8 cellular contexts compared by ENCODE assay signal in genomic region chr9:97412628-97413382, GRCh38. TPM values are rescaled to one million over a fixed set of nuclear protein-coding genes. Genes with fewer than 3 reads are reported as not detected.
A peak's percentile ranks its signal among the peaks of the same experiment; 100 is the strongest.
DNase-seq lines count a peak whose midpoint lies in the region; ATAC-seq and TF ChIP-seq lines count a peak whose summit lies in the region.

No MANE protein-coding gene starts in this region.

- H2BK5ac ChIP-seq in mesenchymal stem cell (ENCODE audit: low read depth, low read length, poor library complexity, severe bottlenecking), result no peak overlapping the region

- peak; percentile 32 for DNase-seq in NCI-H146 (lab: John Stamatoyannopoulos, UW)
- no peak for DNase-seq in NCI-H146 treated with DMSO at 0.1 percent for 48 hours (lab: John Stamatoyannopoulos, UW; ENCODE audit: unreplicated experiment)
- peak; percentile 24 for DNase-seq in PC-3
- peak; percentile 33 for DNase-seq in mesenchymal stem cell
- no peak for DNase-seq in islet precursor cell

- no peak overlapping the region for H3K4ac ChIP-seq in mesenchymal stem cell (ENCODE audit: low read depth in 1 of 2, low read length in 2 of 2)

- H3K14ac ChIP-seq in mesenchymal stem cell (ENCODE audit: low read length in 2 of 2), result peak overlapping the region in 1 of 2 experiments; percentile 2

- no peak overlapping the region for H2BK120ac ChIP-seq in mesenchymal stem cell (ENCODE audit: low read depth, low read length)

- H3F3A ChIP-seq in PC-3 (ENCODE audit: low read length, unreplicated experiment), result no peaks in the 10 kb centered on the region

- H3K27ac ChIP-seq in PC-3 (ENCODE audit: low read length) (no peak overlapping the region), ectodermal cell (ENCODE audit: insufficient read depth, low read depth, low read length, poor library complexity, severe bottlenecking) (no peak overlapping the region), mesenchymal stem cell (ENCODE audit: low read length, poor library complexity, severe bottlenecking) (no peak overlapping the region), urinary bladder (ENCODE audit: low read depth) (peak overlapping the region; percentile 90)

- peak overlapping the region; percentile 78 to 94 for H3K18ac ChIP-seq in mesenchymal stem cell (ENCODE audit: low read depth in 1 of 2, low read length in 2 of 2)

- H3K4me2 ChIP-seq in PC-3 (ENCODE audit: low read length), result peak overlapping the region; percentile 88
- H3K4me2 ChIP-seq in mesenchymal stem cell (ENCODE audit: low read length, poor library complexity, severe bottlenecking), result peak overlapping the region; percentile 78

- H3K79me2 ChIP-seq in PC-3 (ENCODE audit: low read length), result no peaks in the 10 kb centered on the region

- CTCF ChIA-PET in PC-3 (lab: Charles Lee), result interaction anchor here (0.6 to 0.8 kb wide), 3 partner anchors 14 to 261 kb away, joined by 3 read pairs; partner anchors contain the start of genes NCBP1 and TSTD2

- H3K27me3 ChIP-seq in PC-3 (ENCODE audit: low read length) (no peaks in the 10 kb centered on the region), ectodermal cell (ENCODE audit: control insufficient read depth, insufficient read depth, low read length, poor library complexity, severe bottlenecking) (peaks cover 48% of the 10 kb centered on the region), mesenchymal stem cell (ENCODE audit: control insufficient read depth in 1 of 2, insufficient read depth in 1 of 2, low read length in 2 of 2) (peaks cover 16 to 26% of the 10 kb centered on the region in 2 experiments)

- intact Hi-C loops in PC-3 (cut with micrococcal nuclease), result loop anchor here (5.0 kb wide), 2 partner anchors 184 to 204 kb away; no protein-coding TSS in a partner anchor

- no peak overlapping the region for H4K8ac ChIP-seq in mesenchymal stem cell (ENCODE audit: low read length)

- BruUV-seq in PC-3 (replicated peaks; lab: Mats Ljungman, UMichigan), result TSS peak; percentile 45

- H2BK12ac ChIP-seq in mesenchymal stem cell (ENCODE audit: low read length in 2 of 2), result no peak overlapping the region

- H3K4me1 ChIP-seq in PC-3 (ENCODE audit: insufficient read depth, low read length) (no peaks in the 10 kb centered on the region; the same call in 1 of the 2 replicates), ectodermal cell (ENCODE audit: control insufficient read depth, insufficient read depth, low read length) (no peaks in the 10 kb centered on the region), mesenchymal stem cell (ENCODE audit: control insufficient read depth, insufficient read depth, low read depth, low read length) (no peaks in the 10 kb centered on the region), urinary bladder (ENCODE audit: insufficient read depth) (no peaks in the 10 kb centered on the region)

- no peak for TF ChIP-seq CTCF in PC-3 (conservative IDR thresholded peaks at IDR 0.05; ENCODE audit: low read depth, low read length)

- peak overlapping the region; percentile 80 for H3K9ac ChIP-seq in PC-3 (ENCODE audit: low read length)
- H3K9ac ChIP-seq in mesenchymal stem cell (ENCODE audit: low read length), result peak overlapping the region; percentile 84

- H2AFZ ChIP-seq in PC-3 (ENCODE audit: low read length) (peak overlapping the region; percentile 85), mesenchymal stem cell (ENCODE audit: low read depth, low read length) (peak overlapping the region; percentile 97)

- POLR2A ChIA-PET in PC-3 (lab: Charles Lee; ENCODE audit: unreplicated experiment), result no interaction called here

- peaks cover 20% of the 10 kb centered on the region for H3K79me1 ChIP-seq in mesenchymal stem cell (replicated peaks; ENCODE audit: low read length, poor library complexity, severe bottlenecking)

- ATAC-seq in HG02571 (IDR thresholded peaks at IDR 0.05; ENCODE audit: unreplicated experiment), result peak; percentile 8
- ATAC-seq in PC-3, result peak; percentile 29

- no peak overlapping the region for H2AK5ac ChIP-seq in mesenchymal stem cell (ENCODE audit: low read length, severe bottlenecking)

- H3K9me3 ChIP-seq in PC-3 (ENCODE audit: low read length), result no peaks in the 10 kb centered on the region
- H3K9me3 ChIP-seq in ectodermal cell (ENCODE audit: control insufficient read depth, low read length), result no peaks in the 10 kb centered on the region
- peaks cover 3% of the 10 kb centered on the region for H3K9me3 ChIP-seq in mesenchymal stem cell (ENCODE audit: control insufficient read depth, low read length)

- 24 to 26% methylated on average over 16 of the region's 16 CpGs for WGBS in ectodermal cell, 2 experiments
- WGBS in mesenchymal stem cell, result 23% methylated on average over 15 of the region's 16 CpGs
- 11% methylated on average over 16 of the region's 16 CpGs for WGBS in urinary bladder

- H3K9me2 ChIP-seq in PC-3 (replicated peaks; ENCODE audit: low read length), result no peaks in the 10 kb centered on the region

- peak overlapping the region in 1 of 2 experiments; percentile 14 for H3K23ac ChIP-seq in mesenchymal stem cell (ENCODE audit: low read length in 2 of 2)

- H3K36me3 ChIP-seq in PC-3 (ENCODE audit: low read depth, low read length), result no peaks in the 10 kb centered on the region
- no peaks in the 10 kb centered on the region for H3K36me3 ChIP-seq in ectodermal cell (ENCODE audit: control insufficient read depth, insufficient read depth, low read length)
- H3K36me3 ChIP-seq in mesenchymal stem cell (ENCODE audit: control insufficient read depth in 1 of 2, insufficient read depth in 2 of 2, low read depth in 1 of 2, low read length in 2 of 2), result no peaks in the 10 kb centered on the region
- H3K36me3 ChIP-seq in urinary bladder (ENCODE audit: insufficient read depth), result no peaks in the 10 kb centered on the region

- H3K4me3 ChIP-seq in PC-3 (ENCODE audit: low read length) (peak overlapping the region; percentile 76), ectodermal cell (ENCODE audit: insufficient read depth, low read depth, low read length) (peak overlapping the region; percentile 60), mesenchymal stem cell (ENCODE audit: insufficient read depth in 1 of 2, low read depth in 1 of 2, low read length in 2 of 2) (peak overlapping the region; percentile 88 to 97), urinary bladder (ENCODE audit: low read depth, low read length) (peak overlapping the region; percentile 100)

- no peaks in the 10 kb centered on the region for H4K20me1 ChIP-seq in PC-3 (ENCODE audit: low read length)

- H2BK15ac ChIP-seq in mesenchymal stem cell (ENCODE audit: low read depth, poor library complexity, severe bottlenecking), result no peak overlapping the region

- peak overlapping the region; percentile 67 for H4K91ac ChIP-seq in mesenchymal stem cell (ENCODE audit: low read length)

RNA-seq across cellular contexts. Expression of gene TDRD7, which starts 0.9 kb away (rescaled TPM):
- total RNA-seq in PC-3 (2014; rRNA removed), result 4.2 and 4.3 TPM in 2 replicates
- 2.5 TPM for polyA plus RNA-seq in ectodermal cell (2013, experiment 1 of 4)
- 4.0 TPM for polyA plus RNA-seq in ectodermal cell (2013, experiment 2 of 4)
- 3.0 TPM for polyA plus RNA-seq in ectodermal cell (2013, experiment 3 of 4)
- polyA plus RNA-seq in ectodermal cell (2013, experiment 4 of 4), result 4.1 TPM
- polyA plus RNA-seq in mesenchymal stem cell (2013, experiment 1 of 2), result 4.8 TPM
- 4.8 TPM for polyA plus RNA-seq in mesenchymal stem cell (2013, experiment 2 of 2)
- 9.8 TPM for total RNA-seq in urinary bladder
- polyA plus RNA-seq in urinary bladder, result 8.7 TPM

Comparison
In these comparisons a context has a peak if more than half of its experiments do, and no peak if none do; other contexts are left out.
1. DNase-seq: peak in NCI-H146 (single experiment), PC-3 (single experiment) and mesenchymal stem cell (single experiment); none in NCI-H146 treated with DMSO at 0.1 percent for 48 hours (single experiment) and islet precursor cell (single experiment).
2. Peak in every context shown above with its lines, with median percentiles within 50 percentile points of each other: H3K4me3 ChIP-seq.